In the genomic region with DNA sequence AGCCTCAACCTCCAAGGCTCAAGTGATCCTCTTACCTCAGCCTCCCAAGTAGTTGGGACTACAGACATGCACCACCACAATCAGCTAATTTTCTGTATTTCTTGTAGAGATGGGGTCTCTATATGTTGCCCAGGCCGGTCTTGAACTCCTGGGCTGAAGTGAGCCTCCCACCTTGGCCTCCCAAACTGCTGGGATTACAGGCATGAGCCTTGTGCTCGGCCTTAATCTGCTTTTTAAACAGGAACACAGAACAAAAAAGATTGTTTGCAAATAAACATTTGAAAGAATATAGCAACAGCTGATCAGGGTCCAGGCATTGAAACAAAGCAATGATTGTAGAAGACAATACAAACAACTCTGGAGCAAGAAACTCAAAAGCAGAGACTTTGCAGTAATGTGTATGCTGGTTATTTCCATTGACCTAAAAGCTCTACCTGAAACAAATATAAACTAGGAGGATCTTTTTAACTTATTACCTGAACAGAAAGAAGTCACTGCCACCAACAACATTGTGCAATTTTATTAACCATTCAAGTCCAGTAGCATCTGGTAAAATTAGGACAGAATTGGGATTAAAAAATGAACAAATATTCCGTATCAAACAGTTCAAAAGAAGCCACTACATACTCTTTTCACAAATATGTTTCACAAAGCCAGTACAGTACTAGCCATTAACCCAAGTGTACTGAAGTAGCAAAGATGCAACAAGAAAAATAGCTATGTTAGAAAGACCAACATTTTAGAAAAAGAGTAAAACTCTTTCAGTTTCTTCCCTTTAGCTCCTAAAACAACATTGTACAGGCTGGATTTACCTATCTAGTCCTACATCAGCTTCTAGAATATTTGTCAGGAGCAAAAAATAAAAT, we compare ENCODE assay signal across 1 cellular context.
TF ChIP-seq lines count a peak whose summit lies in the region.

No MANE protein-coding gene starts in this region.

TF ChIP-seq in HepG2, 621 proteins besides CTCF, POLR2A, EP300 and RAD21 (continued from another document):
- TF ChIP-seq, protein P1, sequence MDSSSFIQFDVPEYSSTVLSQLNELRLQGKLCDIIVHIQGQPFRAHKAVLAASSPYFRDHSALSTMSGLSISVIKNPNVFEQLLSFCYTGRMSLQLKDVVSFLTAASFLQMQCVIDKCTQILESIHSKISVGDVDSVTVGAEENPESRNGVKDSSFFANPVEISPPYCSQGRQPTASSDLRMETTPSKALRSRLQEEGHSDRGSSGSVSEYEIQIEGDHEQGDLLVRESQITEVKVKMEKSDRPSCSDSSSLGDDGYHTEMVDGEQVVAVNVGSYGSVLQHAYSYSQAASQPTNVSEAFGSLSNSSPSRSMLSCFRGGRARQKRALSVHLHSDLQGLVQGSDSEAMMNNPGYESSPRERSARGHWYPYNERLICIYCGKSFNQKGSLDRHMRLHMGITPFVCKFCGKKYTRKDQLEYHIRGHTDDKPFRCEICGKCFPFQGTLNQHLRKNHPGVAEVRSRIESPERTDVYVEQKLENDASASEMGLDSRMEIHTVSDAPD (CRISPR knock-in tag; IDR thresholded peaks at IDR 0.05): no peak
- no peak for TF ChIP-seq ZNF614 (CRISPR knock-in tag; IDR thresholded peaks at IDR 0.05; ENCODE audit: borderline replicate concordance)
- TF ChIP-seq ZNF446 (CRISPR knock-in tag; IDR thresholded peaks at IDR 0.05): no peak
- TF ChIP-seq GATAD2A (CRISPR knock-in tag; IDR thresholded peaks at IDR 0.05): peak; percentile 68
- 0 out of 2 replicates have a peak, but pooled peaks have one; percentile 23 for TF ChIP-seq MED1 (CRISPR knock-in tag; IDR thresholded peaks at IDR 0.05)
- peak; percentile 97 for TF ChIP-seq ZNF121 (CRISPR knock-in tag; IDR thresholded peaks at IDR 0.05)
- TF ChIP-seq, protein P2, sequence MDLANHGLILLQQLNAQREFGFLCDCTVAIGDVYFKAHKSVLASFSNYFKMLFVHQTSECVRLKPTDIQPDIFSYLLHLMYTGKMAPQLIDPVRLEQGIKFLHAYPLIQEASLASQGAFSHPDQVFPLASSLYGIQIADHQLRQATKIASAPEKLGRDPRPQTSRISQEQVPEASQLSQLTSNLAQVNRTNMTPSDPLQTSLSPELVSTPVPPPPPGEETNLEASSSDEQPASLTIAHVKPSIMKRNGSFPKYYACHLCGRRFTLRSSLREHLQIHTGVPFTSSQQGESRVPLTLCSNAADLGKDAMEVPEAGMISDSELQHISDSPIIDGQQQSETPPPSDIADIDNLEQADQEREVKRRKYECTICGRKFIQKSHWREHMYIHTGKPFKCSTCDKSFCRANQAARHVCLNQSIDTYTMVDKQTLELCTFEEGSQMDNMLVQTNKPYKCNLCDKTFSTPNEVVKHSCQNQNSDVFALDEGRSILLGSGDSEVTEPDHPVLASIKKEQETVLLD (CRISPR knock-in tag; IDR thresholded peaks at IDR 0.05; ENCODE audit: low read depth): no peak
- TF ChIP-seq SUZ12 (IDR thresholded peaks at IDR 0.05; ENCODE audit: low read depth, low read length): no peak
- TF ChIP-seq, protein P3, sequence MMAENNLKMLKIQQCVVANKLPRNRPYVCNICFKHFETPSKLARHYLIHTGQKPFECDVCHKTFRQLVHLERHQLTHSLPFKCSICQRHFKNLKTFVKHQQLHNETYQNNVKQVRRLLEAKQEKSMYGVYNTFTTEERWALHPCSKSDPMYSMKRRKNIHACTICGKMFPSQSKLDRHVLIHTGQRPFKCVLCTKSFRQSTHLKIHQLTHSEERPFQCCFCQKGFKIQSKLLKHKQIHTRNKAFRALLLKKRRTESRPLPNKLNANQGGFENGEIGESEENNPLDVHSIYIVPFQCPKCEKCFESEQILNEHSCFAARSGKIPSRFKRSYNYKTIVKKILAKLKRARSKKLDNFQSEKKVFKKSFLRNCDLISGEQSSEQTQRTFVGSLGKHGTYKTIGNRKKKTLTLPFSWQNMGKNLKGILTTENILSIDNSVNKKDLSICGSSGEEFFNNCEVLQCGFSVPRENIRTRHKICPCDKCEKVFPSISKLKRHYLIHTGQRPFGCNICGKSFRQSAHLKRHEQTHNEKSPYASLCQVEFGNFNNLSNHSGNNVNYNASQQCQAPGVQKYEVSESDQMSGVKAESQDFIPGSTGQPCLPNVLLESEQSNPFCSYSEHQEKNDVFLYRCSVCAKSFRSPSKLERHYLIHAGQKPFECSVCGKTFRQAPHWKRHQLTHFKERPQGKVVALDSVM (CRISPR knock-in tag; IDR thresholded peaks at IDR 0.05): peak; percentile 98
- TF ChIP-seq ZNF781 (CRISPR knock-in tag; IDR thresholded peaks at IDR 0.05; ENCODE audit: borderline replicate concordance, not compliant biosample characterization): no peak
- TF ChIP-seq, protein P4, sequence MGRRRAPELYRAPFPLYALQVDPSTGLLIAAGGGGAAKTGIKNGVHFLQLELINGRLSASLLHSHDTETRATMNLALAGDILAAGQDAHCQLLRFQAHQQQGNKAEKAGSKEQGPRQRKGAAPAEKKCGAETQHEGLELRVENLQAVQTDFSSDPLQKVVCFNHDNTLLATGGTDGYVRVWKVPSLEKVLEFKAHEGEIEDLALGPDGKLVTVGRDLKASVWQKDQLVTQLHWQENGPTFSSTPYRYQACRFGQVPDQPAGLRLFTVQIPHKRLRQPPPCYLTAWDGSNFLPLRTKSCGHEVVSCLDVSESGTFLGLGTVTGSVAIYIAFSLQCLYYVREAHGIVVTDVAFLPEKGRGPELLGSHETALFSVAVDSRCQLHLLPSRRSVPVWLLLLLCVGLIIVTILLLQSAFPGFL (CRISPR knock-in tag; IDR thresholded peaks at IDR 0.05): no peak
- peak; percentile 84 for TF ChIP-seq ZNF652 (CRISPR knock-in tag; IDR thresholded peaks at IDR 0.05; ENCODE audit: borderline replicate concordance, low read depth)
- no peak for TF ChIP-seq RNF2 (conservative IDR thresholded peaks at IDR 0.05; ENCODE audit: low read depth)
- no peak for TF ChIP-seq NR2F2 (IDR thresholded peaks at IDR 0.05; ENCODE audit: borderline replicate concordance, low read depth)
- peak; percentile 89 for TF ChIP-seq POGZ (CRISPR knock-in tag; IDR thresholded peaks at IDR 0.05)
- TF ChIP-seq, protein P5, sequence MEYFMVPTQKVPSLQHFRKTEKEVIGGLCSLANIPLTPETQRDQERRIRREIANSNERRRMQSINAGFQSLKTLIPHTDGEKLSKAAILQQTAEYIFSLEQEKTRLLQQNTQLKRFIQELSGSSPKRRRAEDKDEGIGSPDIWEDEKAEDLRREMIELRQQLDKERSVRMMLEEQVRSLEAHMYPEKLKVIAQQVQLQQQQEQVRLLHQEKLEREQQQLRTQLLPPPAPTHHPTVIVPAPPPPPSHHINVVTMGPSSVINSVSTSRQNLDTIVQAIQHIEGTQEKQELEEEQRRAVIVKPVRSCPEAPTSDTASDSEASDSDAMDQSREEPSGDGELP (IDR thresholded peaks at IDR 0.05; ENCODE audit: borderline replicate concordance, low read depth): peak; percentile 84
- TF ChIP-seq, protein P6, sequence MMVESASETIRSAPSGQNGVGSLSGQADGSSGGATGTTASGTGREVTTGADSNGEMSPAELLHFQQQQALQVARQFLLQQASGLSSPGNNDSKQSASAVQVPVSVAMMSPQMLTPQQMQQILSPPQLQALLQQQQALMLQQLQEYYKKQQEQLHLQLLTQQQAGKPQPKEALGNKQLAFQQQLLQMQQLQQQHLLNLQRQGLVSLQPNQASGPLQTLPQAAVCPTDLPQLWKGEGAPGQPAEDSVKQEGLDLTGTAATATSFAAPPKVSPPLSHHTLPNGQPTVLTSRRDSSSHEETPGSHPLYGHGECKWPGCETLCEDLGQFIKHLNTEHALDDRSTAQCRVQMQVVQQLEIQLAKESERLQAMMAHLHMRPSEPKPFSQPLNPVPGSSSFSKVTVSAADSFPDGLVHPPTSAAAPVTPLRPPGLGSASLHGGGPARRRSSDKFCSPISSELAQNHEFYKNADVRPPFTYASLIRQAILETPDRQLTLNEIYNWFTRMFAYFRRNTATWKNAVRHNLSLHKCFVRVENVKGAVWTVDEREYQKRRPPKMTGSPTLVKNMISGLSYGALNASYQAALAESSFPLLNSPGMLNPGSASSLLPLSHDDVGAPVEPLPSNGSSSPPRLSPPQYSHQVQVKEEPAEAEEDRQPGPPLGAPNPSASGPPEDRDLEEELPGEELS (CRISPR knock-in tag; IDR thresholded peaks at IDR 0.05): peak; percentile 83
- TF ChIP-seq NKX3-1 (CRISPR knock-in tag; IDR thresholded peaks at IDR 0.05): no peak
- no peak for TF ChIP-seq MIXL1 (CRISPR knock-in tag; IDR thresholded peaks at IDR 0.05)
- TF ChIP-seq ZNF709 (CRISPR knock-in tag; IDR thresholded peaks at IDR 0.05): no peak
- TF ChIP-seq, protein P7, sequence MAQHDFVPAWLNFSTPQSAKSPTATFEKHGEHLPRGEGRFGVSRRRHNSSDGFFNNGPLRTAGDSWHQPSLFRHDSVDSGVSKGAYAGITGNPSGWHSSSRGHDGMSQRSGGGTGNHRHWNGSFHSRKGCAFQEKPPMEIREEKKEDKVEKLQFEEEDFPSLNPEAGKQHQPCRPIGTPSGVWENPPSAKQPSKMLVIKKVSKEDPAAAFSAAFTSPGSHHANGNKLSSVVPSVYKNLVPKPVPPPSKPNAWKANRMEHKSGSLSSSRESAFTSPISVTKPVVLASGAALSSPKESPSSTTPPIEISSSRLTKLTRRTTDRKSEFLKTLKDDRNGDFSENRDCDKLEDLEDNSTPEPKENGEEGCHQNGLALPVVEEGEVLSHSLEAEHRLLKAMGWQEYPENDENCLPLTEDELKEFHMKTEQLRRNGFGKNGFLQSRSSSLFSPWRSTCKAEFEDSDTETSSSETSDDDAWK (CRISPR knock-in tag; IDR thresholded peaks at IDR 0.05): no peak
- TF ChIP-seq, protein P8, sequence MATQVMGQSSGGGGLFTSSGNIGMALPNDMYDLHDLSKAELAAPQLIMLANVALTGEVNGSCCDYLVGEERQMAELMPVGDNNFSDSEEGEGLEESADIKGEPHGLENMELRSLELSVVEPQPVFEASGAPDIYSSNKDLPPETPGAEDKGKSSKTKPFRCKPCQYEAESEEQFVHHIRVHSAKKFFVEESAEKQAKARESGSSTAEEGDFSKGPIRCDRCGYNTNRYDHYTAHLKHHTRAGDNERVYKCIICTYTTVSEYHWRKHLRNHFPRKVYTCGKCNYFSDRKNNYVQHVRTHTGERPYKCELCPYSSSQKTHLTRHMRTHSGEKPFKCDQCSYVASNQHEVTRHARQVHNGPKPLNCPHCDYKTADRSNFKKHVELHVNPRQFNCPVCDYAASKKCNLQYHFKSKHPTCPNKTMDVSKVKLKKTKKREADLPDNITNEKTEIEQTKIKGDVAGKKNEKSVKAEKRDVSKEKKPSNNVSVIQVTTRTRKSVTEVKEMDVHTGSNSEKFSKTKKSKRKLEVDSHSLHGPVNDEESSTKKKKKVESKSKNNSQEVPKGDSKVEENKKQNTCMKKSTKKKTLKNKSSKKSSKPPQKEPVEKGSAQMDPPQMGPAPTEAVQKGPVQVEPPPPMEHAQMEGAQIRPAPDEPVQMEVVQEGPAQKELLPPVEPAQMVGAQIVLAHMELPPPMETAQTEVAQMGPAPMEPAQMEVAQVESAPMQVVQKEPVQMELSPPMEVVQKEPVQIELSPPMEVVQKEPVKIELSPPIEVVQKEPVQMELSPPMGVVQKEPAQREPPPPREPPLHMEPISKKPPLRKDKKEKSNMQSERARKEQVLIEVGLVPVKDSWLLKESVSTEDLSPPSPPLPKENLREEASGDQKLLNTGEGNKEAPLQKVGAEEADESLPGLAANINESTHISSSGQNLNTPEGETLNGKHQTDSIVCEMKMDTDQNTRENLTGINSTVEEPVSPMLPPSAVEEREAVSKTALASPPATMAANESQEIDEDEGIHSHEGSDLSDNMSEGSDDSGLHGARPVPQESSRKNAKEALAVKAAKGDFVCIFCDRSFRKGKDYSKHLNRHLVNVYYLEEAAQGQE (IDR thresholded peaks at IDR 0.05; ENCODE audit: borderline replicate concordance in 1 of 2, low read depth in 1 of 2, low read length in 2 of 2): no peak
- TF ChIP-seq DMAP1 (CRISPR knock-in tag; IDR thresholded peaks at IDR 0.05): no peak
- no peak for TF ChIP-seq ZNF598 (CRISPR knock-in tag; IDR thresholded peaks at IDR 0.05; ENCODE audit: borderline replicate concordance)
- TF ChIP-seq, protein P9, sequence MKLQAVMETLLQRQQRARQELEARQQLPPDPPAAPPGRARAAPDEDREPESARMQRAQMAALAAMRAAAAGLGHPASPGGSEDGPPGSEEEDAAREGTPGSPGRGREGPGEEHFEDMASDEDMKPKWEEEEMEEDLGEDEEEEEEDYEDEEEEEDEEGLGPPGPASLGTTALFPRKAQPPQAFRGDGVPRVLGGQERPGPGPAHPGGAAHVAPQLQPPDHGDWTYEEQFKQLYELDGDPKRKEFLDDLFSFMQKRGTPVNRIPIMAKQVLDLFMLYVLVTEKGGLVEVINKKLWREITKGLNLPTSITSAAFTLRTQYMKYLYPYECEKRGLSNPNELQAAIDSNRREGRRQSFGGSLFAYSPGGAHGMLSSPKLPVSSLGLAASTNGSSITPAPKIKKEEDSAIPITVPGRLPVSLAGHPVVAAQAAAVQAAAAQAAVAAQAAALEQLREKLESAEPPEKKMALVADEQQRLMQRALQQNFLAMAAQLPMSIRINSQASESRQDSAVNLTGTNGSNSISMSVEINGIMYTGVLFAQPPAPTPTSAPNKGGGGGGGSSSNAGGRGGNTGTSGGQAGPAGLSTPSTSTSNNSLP (IDR thresholded peaks at IDR 0.05; ENCODE audit: low read depth, low read length): peak; percentile 56; the same call in 1 of the 2 replicates
